In the genomic region with DNA sequence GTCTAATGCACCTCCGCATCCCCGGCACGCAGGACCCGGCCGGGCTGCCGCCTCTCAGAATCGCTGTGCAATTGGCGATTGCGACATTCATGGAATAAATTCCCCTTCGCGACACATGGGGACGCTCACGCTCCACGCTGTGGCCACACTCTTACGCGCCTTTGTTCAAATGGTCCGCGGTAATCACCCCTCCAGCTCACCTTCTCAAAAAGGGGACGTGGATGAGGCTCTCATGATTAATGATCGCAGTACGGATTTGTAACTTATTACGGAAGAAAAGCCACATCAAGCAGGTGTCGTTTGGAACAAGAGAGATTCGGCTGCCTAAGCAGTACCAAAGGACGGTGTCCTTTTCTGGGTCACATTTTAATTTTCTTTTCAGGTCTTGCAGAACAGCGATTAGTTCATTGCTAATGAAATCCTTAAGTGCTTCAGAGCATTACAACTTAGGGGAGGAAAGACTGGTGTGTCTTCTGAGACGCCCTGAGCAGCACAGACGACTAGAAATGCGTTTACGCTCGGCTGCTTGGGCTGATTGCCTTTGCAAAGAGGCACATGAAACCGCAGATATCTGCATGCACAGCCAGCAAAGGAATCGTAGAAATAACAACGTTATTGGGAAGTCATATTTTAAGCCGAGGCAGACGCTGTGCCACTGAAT, we compare ENCODE assay signal across 9 cellular contexts. TPM values are rescaled to one million over a fixed set of nuclear protein-coding genes. Genes with fewer than 3 reads are reported as not detected.
A peak's percentile ranks its signal among the peaks of the same experiment; 100 is the strongest.
DNase-seq lines count a peak whose midpoint lies in the region; ATAC-seq and TF ChIP-seq lines count a peak whose summit lies in the region.
"Had no signal": no experiment of that assay in that cellular context is flagged by ENCODE, and none has a peak within 500 bp of the region (broad histone marks: within the 10 kb centered on the region; RNA-seq: fewer than 3 reads in every experiment).

No MANE protein-coding gene starts in this region.

- no peak overlapping the region for H3K4me3 ChIP-seq in MG63
- no peak overlapping the region for H3K4me3 ChIP-seq in RWPE2 (ENCODE audit: severe bottlenecking)
- H3K4me3 ChIP-seq in esophagus squamous epithelium, result peak overlapping the region in 1 of 4 donors; percentile 44
- H3K4me3 ChIP-seq in mucosa of stomach (ENCODE audit: low read length), result no peak overlapping the region

- intact Hi-C loops in esophagus squamous epithelium (cut with DNase I), result loop anchor here (5.0 kb wide), 1 partner anchor 216 kb away; no protein-coding TSS in a partner anchor

- WGBS in esophagus squamous epithelium, 2 donors, result 18% methylated on average over 22 to 31 of the region's 36 CpGs

- no peak overlapping the region for H3K27ac Mint-ChIP-seq in activated T-cell treated with anti-CD3 and anti-CD28 coated beads, Interleukin-2, amount 50 U/mL, for 72 hours

- H3K4me1 Mint-ChIP-seq in activated T-cell treated with anti-CD3 and anti-CD28 coated beads, Interleukin-2, amount 50 U/mL, for 72 hours (ENCODE audit: low read depth), result no peaks in the 10 kb centered on the region
- no peaks in the 10 kb centered on the region for H3K4me1 Mint-ChIP-seq in activated T-cell treated with anti-CD3 and anti-CD28 coated beads, Interleukin-2, amount 50 U/mL, for 4 hours (ENCODE audit: low read depth)
- H3K4me1 Mint-ChIP-seq: central memory CD8-positive, alpha-beta T cell had no signal

- H3K9ac ChIP-seq in mucosa of stomach (ENCODE audit: low read length), result peak overlapping the region; percentile 22

- peak; percentile 19 to 35 for DNase-seq in activated T-cell treated with anti-CD3 and anti-CD28 coated beads, Interleukin-2, amount 50 U/mL, for 72 hours
- DNase-seq in activated T-cell treated with anti-CD3 and anti-CD28 coated beads, Interleukin-2, amount 50 U/mL, for 4 hours, result no peak
- peak; percentile 43 for DNase-seq in MG63
- DNase-seq in RWPE2 (ENCODE audit: low spot score), result no peak
- no peak for DNase-seq in esophagus squamous epithelium (lab: John Stamatoyannopoulos, UW)

- no peak for TF ChIP-seq POLR2A in esophagus squamous epithelium (IDR thresholded peaks at IDR 0.05)

- H3K27ac ChIP-seq in RWPE2 (ENCODE audit: poor library complexity, severe bottlenecking) (no peak overlapping the region), esophagus squamous epithelium (no peak overlapping the region)

- H3K27me3 ChIP-seq in MG63, result peaks cover 27% of the 10 kb centered on the region
- peaks cover 35% of the 10 kb centered on the region for H3K27me3 ChIP-seq in RWPE2 (ENCODE audit: insufficient read depth, poor library complexity, severe bottlenecking)
- peaks cover 0 to 44% (median 2%) of the 10 kb centered on the region in 4 donors for H3K27me3 ChIP-seq in esophagus squamous epithelium
- no peaks in the 10 kb centered on the region for H3K27me3 ChIP-seq in mucosa of stomach (ENCODE audit: control insufficient read depth, insufficient read depth, low read length)

- H3K4me1 ChIP-seq in RWPE2 (ENCODE audit: insufficient read depth, poor library complexity, severe bottlenecking) (no peaks in the 10 kb centered on the region), esophagus squamous epithelium (peaks cover 0 to 17% (median 3%) of the 10 kb centered on the region in 3 donors), mucosa of stomach (ENCODE audit: control insufficient read depth, insufficient read depth, low read length) (no peaks in the 10 kb centered on the region)

- peaks cover 8% of the 10 kb centered on the region for H3K9me3 ChIP-seq in MG63
- no peaks in the 10 kb centered on the region for H3K9me3 ChIP-seq in RWPE2 (ENCODE audit: severe bottlenecking)
- no peaks in the 10 kb centered on the region for H3K9me3 ChIP-seq in esophagus squamous epithelium
- H3K9me3 ChIP-seq in mucosa of stomach (ENCODE audit: control insufficient read depth, low read length), result no peaks in the 10 kb centered on the region

- peaks cover 0 to 3% of the 10 kb centered on the region in 2 donors for H3K36me3 Mint-ChIP-seq in activated T-cell treated with anti-CD3 and anti-CD28 coated beads, Interleukin-2, amount 50 U/mL, for 72 hours (ENCODE audit: insufficient read depth in 2 of 2)
- H3K36me3 Mint-ChIP-seq in activated T-cell treated with anti-CD3 and anti-CD28 coated beads, Interleukin-2, amount 50 U/mL, for 4 hours (ENCODE audit: insufficient read depth), result no peaks in the 10 kb centered on the region

- no peak overlapping the region for H3K4me3 Mint-ChIP-seq in activated T-cell treated with anti-CD3 and anti-CD28 coated beads, Interleukin-2, amount 50 U/mL, for 72 hours
- H3K4me3 Mint-ChIP-seq in activated T-cell treated with anti-CD3 and anti-CD28 coated beads, Interleukin-2, amount 50 U/mL, for 4 hours, result no peak overlapping the region
- H3K4me3 Mint-ChIP-seq: central memory CD8-positive, alpha-beta T cell had no signal

- peak; percentile 61 for TF ChIP-seq CTCF in RWPE2 (IDR thresholded peaks at IDR 0.05; ENCODE audit: poor library complexity, severe bottlenecking)
- peak; percentile 65 to 89 (median 82) for TF ChIP-seq CTCF in esophagus squamous epithelium (IDR thresholded peaks at IDR 0.05)

- peaks cover 60% of the 10 kb centered on the region for H3K27me3 Mint-ChIP-seq in activated T-cell treated with anti-CD3 and anti-CD28 coated beads, Interleukin-2, amount 50 U/mL, for 72 hours (ENCODE audit: low read depth)
- peaks cover 48% of the 10 kb centered on the region for H3K27me3 Mint-ChIP-seq in activated T-cell treated with anti-CD3 and anti-CD28 coated beads, Interleukin-2, amount 50 U/mL, for 4 hours (ENCODE audit: low read depth)

- H3K9me3 Mint-ChIP-seq in activated T-cell treated with anti-CD3 and anti-CD28 coated beads, Interleukin-2, amount 50 U/mL, for 72 hours, result peaks cover 2 to 3% of the 10 kb centered on the region in 2 donors
- peaks cover 11% of the 10 kb centered on the region for H3K9me3 Mint-ChIP-seq in activated T-cell treated with anti-CD3 and anti-CD28 coated beads, Interleukin-2, amount 50 U/mL, for 4 hours

- peak; percentile 43 to 58 for ATAC-seq in activated T-cell treated with anti-CD3 and anti-CD28 coated beads, Interleukin-2, amount 50 U/mL, for 72 hours (replicated peaks in 1 of 2)
- ATAC-seq in activated T-cell treated with anti-CD3 and anti-CD28 coated beads, Interleukin-2, amount 50 U/mL, for 4 hours, result no peak
- ATAC-seq in RWPE2 (ENCODE audit: low read depth) (no peak), GM18858 (IDR thresholded peaks at IDR 0.05; ENCODE audit: unreplicated experiment) (no peak), GM21360 (IDR thresholded peaks at IDR 0.05; ENCODE audit: unreplicated experiment) (no peak)

- H3K36me3 ChIP-seq in MG63 (no peaks in the 10 kb centered on the region), RWPE2 (ENCODE audit: low read depth) (no peaks in the 10 kb centered on the region), esophagus squamous epithelium (no peaks in the 10 kb centered on the region), mucosa of stomach (ENCODE audit: control insufficient read depth, insufficient read depth, low read length) (no peaks in the 10 kb centered on the region)

RNA-seq across cellular contexts. Expression of a gene that starts 37.3 kb away (rescaled TPM):
- total RNA-seq in activated T-cell treated with anti-CD3 and anti-CD28 coated beads, Interleukin-2, amount 50 U/mL, for 72 hours, result 1 to 10 TPM; 2.0 to 2.5 TPM
- under 1 TPM in 1 of 3 donors, not detected in 2; 0.45 TPM for total RNA-seq in activated T-cell treated with anti-CD3 and anti-CD28 coated beads, Interleukin-2, amount 50 U/mL, for 4 hours
- 0.89 and 5.3 TPM in 2 replicates for total RNA-seq in MG63 (2014; rRNA removed; shearing (Covaris generic); ENCODE audit: low replicate concordance)
- 10 to 100 TPM in 2 of 4 donors, 1 to 10 TPM in 2; 2.2 to 28.2 (median 8.8) TPM for total RNA-seq in esophagus squamous epithelium

RNA-seq across cellular contexts. Expression of a gene that starts 44.5 kb away (rescaled TPM):
- total RNA-seq in activated T-cell treated with anti-CD3 and anti-CD28 coated beads, Interleukin-2, amount 50 U/mL, for 72 hours, result 1,000 to 10,000 TPM; 1,100 to 1,397 TPM
- 1,000 to 10,000 TPM; 2,485 to 2,586 (median 2,511) TPM for total RNA-seq in activated T-cell treated with anti-CD3 and anti-CD28 coated beads, Interleukin-2, amount 50 U/mL, for 4 hours
- 1,095 and 1,946 TPM in 2 replicates for total RNA-seq in MG63 (2014; rRNA removed; shearing (Covaris generic); ENCODE audit: low replicate concordance)
- total RNA-seq in esophagus squamous epithelium, result 100 to 1,000 TPM; 204 to 375 (median 325) TPM

Comparison
In these comparisons a context has a peak if more than half of its experiments do, and no peak if none do; other contexts are left out.
1. ATAC-seq: peak in activated T-cell treated with anti-CD3 and anti-CD28 coated beads, Interleukin-2, amount 50 U/mL, for 72 hours (2 of 2); none in activated T-cell treated with anti-CD3 and anti-CD28 coated beads, Interleukin-2, amount 50 U/mL, for 4 hours (0 of 2), RWPE2 (single experiment), GM18858 (single experiment) and GM21360 (single experiment).
2. DNase-seq: peak in activated T-cell treated with anti-CD3 and anti-CD28 coated beads, Interleukin-2, amount 50 U/mL, for 72 hours (2 of 2) and MG63 (single experiment); none in activated T-cell treated with anti-CD3 and anti-CD28 coated beads, Interleukin-2, amount 50 U/mL, for 4 hours (single experiment), RWPE2 (single experiment) and esophagus squamous epithelium (single experiment).